In genomic region chr2:11121099-11121822, GRCh38 we compare ENCODE assay signal across 16 cellular contexts. TPM values are rescaled to one million over a fixed set of nuclear protein-coding genes. Genes with fewer than 3 reads are reported as not detected.
A peak's percentile ranks its signal among the peaks of the same experiment; 100 is the strongest.
DNase-seq lines count a peak whose midpoint lies in the region; FAIRE-seq and TF ChIP-seq lines count a peak whose summit lies in the region.
"Had no signal": no experiment of that assay in that cellular context is flagged by ENCODE, and none has a peak within 500 bp of the region (broad histone marks: within the 10 kb centered on the region; RNA-seq: fewer than 3 reads in every experiment).

No MANE protein-coding gene starts in this region.

- POLR2A ChIA-PET in H1 (lab: Charles Lee; ENCODE audit: partially characterized antibody), result interaction anchor here (1.3 kb wide), 1 partner anchor 12 kb away, joined by 3 read pairs; a partner anchor contains a TSS

- no peaks in the 10 kb centered on the region for H3K27me3 ChIP-seq in MG63
- peaks cover 0 to 3% (median 1%) of the 10 kb centered on the region in 4 experiments; a peak in 2 of 7 replicates for H3K27me3 ChIP-seq in H1 (replicated peaks in 1 of 4; ENCODE audit: control insufficient read depth in 3 of 4, extremely low read depth in 1 of 4, insufficient read depth in 3 of 4, low read length in 3 of 4)
- H3K27me3 ChIP-seq in neuronal stem cell (ENCODE audit: control insufficient read depth in 3 of 3, insufficient read depth in 3 of 3, low read depth in 1 of 3, low read length in 3 of 3), result peaks cover 0 to 39% (median 2%) of the 10 kb centered on the region in 3 experiments
- H3K27me3 ChIP-seq: dorsolateral prefrontal cortex, suprapubic skin had no signal

- H3K4me3 Mint-ChIP-seq in CD14-positive monocyte, result peak overlapping the region in 1 of 2 donors; percentile 63

- H3K4me2 ChIP-seq in H1 (ENCODE audit: insufficient read depth in 1 of 2, low read depth in 2 of 2, low read length in 2 of 2) (no peak overlapping the region), neuronal stem cell (ENCODE audit: insufficient read depth, low read length, poor library complexity, severe bottlenecking) (no peak overlapping the region)
- H3K4me2 ChIP-seq: SK-N-SH had no signal

- H3K4me1 Mint-ChIP-seq in CD14-positive monocyte, result peaks cover 11% of the 10 kb centered on the region

- H3K9ac ChIP-seq in H1 (replicated peaks in 1 of 4; ENCODE audit: extremely low read depth in 1 of 4, low read depth in 3 of 4, low read length in 3 of 4) (no peak overlapping the region), neuronal stem cell (ENCODE audit: low read depth, low read length, poor library complexity) (no peak overlapping the region)
- H3K9ac ChIP-seq: SK-N-SH had no signal

- no peak overlapping the region for H2BK20ac ChIP-seq in H1 (ENCODE audit: low read length)

- H4K8ac ChIP-seq in H1 (ENCODE audit: extremely low read depth, insufficient read depth, low read length) (no peak overlapping the region), neuronal stem cell (ENCODE audit: low read depth, low read length) (no peak overlapping the region)

- H3K9me3 ChIP-seq in MG63, result no peaks in the 10 kb centered on the region
- H3K9me3 ChIP-seq in H1 (ENCODE audit: insufficient read depth in 2 of 2, low read depth in 1 of 2, low read length in 1 of 2), result no peaks in the 10 kb centered on the region
- H3K9me3 ChIP-seq in neuronal stem cell (replicated peaks in 1 of 2; ENCODE audit: control insufficient read depth in 2 of 2, insufficient read depth in 1 of 2, low read depth in 1 of 2, low read length in 2 of 2), result no peaks in the 10 kb centered on the region
- H3K9me3 ChIP-seq: Caco-2, lower lobe of right lung, SK-N-SH, suprapubic skin had no signal

- H2AFZ ChIP-seq in H1 (ENCODE audit: low read length) (peak overlapping the region; percentile 59; the same call in 1 of the 2 replicates), neuronal stem cell (ENCODE audit: low read length) (no peak overlapping the region)

- H3K27ac ChIP-seq in H1 (ENCODE audit: low read depth, low read length) (no peak overlapping the region), neuronal stem cell (replicated peaks; ENCODE audit: low read length) (no peak overlapping the region)
- H3K27ac ChIP-seq: dorsolateral prefrontal cortex, lower lobe of right lung, suprapubic skin had no signal

- H2BK15ac ChIP-seq in H1 (ENCODE audit: low read length) (no peak overlapping the region), neuronal stem cell (ENCODE audit: low read length) (no peak overlapping the region)

- no peak for TF ChIP-seq CTCF in H1 (IDR thresholded peaks at IDR 0.05; ENCODE audit: control extremely low read depth in 1 of 3, insufficient read depth in 1 of 3, low read depth in 1 of 3, low read length in 3 of 3)
- no peak for TF ChIP-seq CTCF in CD14-positive monocyte (IDR thresholded peaks at IDR 0.05)

- peaks cover 7 to 20% (median 11%) of the 10 kb centered on the region in 3 donors for H3K27me3 Mint-ChIP-seq in CD14-positive monocyte (ENCODE audit: low read depth in 3 of 3)

- H4K20me1 ChIP-seq in H1 (replicated peaks in 1 of 2; ENCODE audit: control insufficient read depth in 1 of 2, insufficient read depth in 2 of 2, low read length in 2 of 2), result no peaks in the 10 kb centered on the region

- no peak for FAIRE-seq in H1 (lab: Jason Lieb, UNC)
- FAIRE-seq: A204.1, GM18507 had no signal

- H3K79me1 ChIP-seq in H1 (ENCODE audit: low read depth, low read length), result no peaks in the 10 kb centered on the region
- H3K79me1 ChIP-seq in neuronal stem cell (ENCODE audit: low read depth, low read length), result no peaks in the 10 kb centered on the region

- H3K9me3 Mint-ChIP-seq in CD14-positive monocyte, result peaks cover 0 to 2% (median 0%) of the 10 kb centered on the region in 7 donors

- H3K36me3 ChIP-seq in MG63, result no peaks in the 10 kb centered on the region
- no peaks in the 10 kb centered on the region for H3K36me3 ChIP-seq in H1 (ENCODE audit: control insufficient read depth in 2 of 4, insufficient read depth in 4 of 4, low read length in 3 of 4)
- no peaks in the 10 kb centered on the region for H3K36me3 ChIP-seq in neuronal stem cell (replicated peaks in 1 of 2; ENCODE audit: control insufficient read depth in 2 of 2, insufficient read depth in 2 of 2, low read length in 2 of 2)
- H3K36me3 ChIP-seq: lower lobe of right lung, suprapubic skin had no signal

- no peak overlapping the region for H4K5ac ChIP-seq in H1 (ENCODE audit: insufficient read length, low read depth, low read length)

- H3K23ac ChIP-seq in H1 (ENCODE audit: insufficient read length) (no peak overlapping the region), neuronal stem cell (ENCODE audit: low read depth, low read length, poor library complexity) (no peak overlapping the region)

- no peaks in the 10 kb centered on the region for H3K79me2 ChIP-seq in H1 (ENCODE audit: control insufficient read depth in 1 of 2, insufficient read depth in 2 of 2, low read length in 2 of 2)

- H3K4me1 ChIP-seq in H1 (replicated peaks in 1 of 4; ENCODE audit: control insufficient read depth in 3 of 4, insufficient read depth in 4 of 4, low read length in 3 of 4) (peaks cover 0 to 4% (median 0%) of the 10 kb centered on the region in 4 experiments; a peak in 4 of 7 replicates), neuronal stem cell (ENCODE audit: control insufficient read depth in 2 of 2, insufficient read depth in 1 of 2, low read depth in 1 of 2, low read length in 2 of 2) (peaks cover 0 to 2% of the 10 kb centered on the region in 2 donors)
- H3K4me1 ChIP-seq: lower lobe of right lung had no signal

- WGBS in H1 (ENCODE audit: extremely low coverage in 1 of 2, insufficient coverage in 1 of 2, insufficient read length in 1 of 2, insufficient replicate concordance in 2 of 2, low coverage in 1 of 2, low lambda C conversion rate in 2 of 2, missing lambda C conversion rate in 1 of 2), 2 experiments, result 77% methylated on average over 8 of the region's 8 CpGs; no CpG with 5 or more reads in 1 of the 2 experiments
- no CpG with 5 or more reads among the region's 8 CpGs for WGBS in neuronal stem cell (ENCODE audit: extremely low coverage in 2 of 2, insufficient read length in 2 of 2, insufficient replicate concordance in 1 of 2), 2 donors

- CTCF ChIA-PET in H1 (lab: Charles Lee; ENCODE audit: partially characterized antibody), result interaction anchor here (0.6 to 12.5 kb wide), 13 partner anchors 9 to 306 kb away, joined by 3 to 209 read pairs (median 8); partner anchors contain the start of gene KCNF1

- H2BK5ac ChIP-seq in H1 (ENCODE audit: low read depth, low read length) (no peak overlapping the region), neuronal stem cell (ENCODE audit: low read length) (no peak overlapping the region)

- H3K23me2 ChIP-seq in H1 (ENCODE audit: low read depth, low read length), result no peaks in the 10 kb centered on the region

- intact Hi-C loops in CD14-positive monocyte (cut with micrococcal nuclease), result loop anchor here in 1 of 2 donors (5.0 kb wide), 1 partner anchor 289 kb away; no protein-coding TSS in a partner anchor

- no peak overlapping the region for H2BK120ac ChIP-seq in H1 (replicated peaks; ENCODE audit: low read depth, low read length)
- H2BK120ac ChIP-seq in neuronal stem cell (ENCODE audit: low read depth, low read length), result no peak overlapping the region

- H2BK12ac ChIP-seq in H1 (ENCODE audit: low read depth, low read length) (peak overlapping the region; percentile 71; the same call in 1 of the 2 replicates), neuronal stem cell (ENCODE audit: low read length) (no peak overlapping the region)

- DNase-seq in NCI-H510A treated with DMSO at 0.1 percent for 48 hours (lab: John Stamatoyannopoulos, UW) (peak; percentile 45), NCI-H510A (lab: John Stamatoyannopoulos, UW) (no peak), MG63 (peak; percentile 56), H1 (ENCODE audit: low read depth in 1 of 2, low spot score in 2 of 2) (no peak), neuronal stem cell (ENCODE audit: low spot score) (no peak), CD14-positive monocyte (ENCODE audit: low spot score) (no peak), NOMO-1 (lab: John Stamatoyannopoulos, UW; ENCODE audit: unreplicated experiment in 2 of 2) (no peak)
- DNase-seq in stimulated activated CD4-positive, alpha-beta T cell treated with anti-CD3 and anti-CD28 coated beads, Interleukin-12 subunit alpha, Interleukin-12 subunit beta, amount 100 ng/mL, for 4 hours, result no peak
- DNase-seq: activated gamma-delta T cell, Caco-2, dorsolateral prefrontal cortex, lower lobe of right lung, SK-N-SH had no signal

- H3K36me3 Mint-ChIP-seq in CD14-positive monocyte, result no peaks in the 10 kb centered on the region

- no peak overlapping the region for H3K4ac ChIP-seq in H1 (replicated peaks; ENCODE audit: insufficient read length, low read depth, low read length)
- no peak overlapping the region for H3K4ac ChIP-seq in neuronal stem cell (ENCODE audit: low read length)

- TF ChIP-seq POLR2A in H1 (IDR thresholded peaks at IDR 0.05; ENCODE audit: control extremely low read depth in 1 of 2, low read depth in 2 of 2, low read length in 2 of 2), result no peak

- H3K4me3 ChIP-seq in MG63 (no peak overlapping the region), H1 (ENCODE audit: extremely low read depth in 1 of 4, insufficient read depth in 2 of 4, low read depth in 3 of 4, low read length in 4 of 4) (no peak overlapping the region), neuronal stem cell (ENCODE audit: low read length in 2 of 2) (no peak overlapping the region)
- H3K4me3 ChIP-seq: dorsolateral prefrontal cortex, lower lobe of right lung, suprapubic skin had no signal

- no peak overlapping the region for H4K91ac ChIP-seq in H1 (replicated peaks; ENCODE audit: insufficient read length, low read length)
- H4K91ac ChIP-seq in neuronal stem cell (ENCODE audit: low read depth, low read length, poor library complexity), result no peak overlapping the region

- TF ChIP-seq RAD21 in H1 (IDR thresholded peaks at IDR 0.05 in 1 of 2, conservative IDR thresholded peaks at IDR 0.05 in 1 of 2; ENCODE audit: low read depth in 2 of 2, low read length in 2 of 2), result no peak

- no peak overlapping the region for H2AK5ac ChIP-seq in H1 (ENCODE audit: low read depth, low read length)
- H2AK5ac ChIP-seq in neuronal stem cell (ENCODE audit: low read depth, low read length), result peak overlapping the region; percentile 77

- TF ChIP-seq EP300 in H1 (IDR thresholded peaks at IDR 0.05; ENCODE audit: borderline replicate concordance in 1 of 2, low read depth in 2 of 2, low read length in 2 of 2), result no peak

- peak overlapping the region in 1 of 7 donors; percentile 43 for H3K27ac Mint-ChIP-seq in CD14-positive monocyte

- no peak overlapping the region for H3K56ac ChIP-seq in H1 (replicated peaks; ENCODE audit: insufficient read length, low read depth, low read length)

- no peak overlapping the region for H3K14ac ChIP-seq in H1 (ENCODE audit: insufficient read length)
- H3K14ac ChIP-seq in neuronal stem cell (ENCODE audit: low read length), result no peak overlapping the region

- no peak overlapping the region for H3K18ac ChIP-seq in H1 (ENCODE audit: extremely low read depth, low read length)
- peak overlapping the region; percentile 34 for H3K18ac ChIP-seq in neuronal stem cell (ENCODE audit: low read length)

RNA-seq across cellular contexts. Expression of gene SLC66A3, which starts 34.0 kb away (rescaled TPM):
- total RNA-seq in MG63 (2014; rRNA removed; shearing (Covaris generic); ENCODE audit: low replicate concordance), result 7.7 and 30.4 TPM in 2 replicates
- total RNA-seq in H1 (2021; fragmentation: NEBNext Ultra II Directional; extraction: Animal tissue kit (Norgen Biotek cat#: 25700)), result 6.1 and 8.7 TPM in 2 replicates
- polyA plus RNA-seq in H1 (2011; rRNA removed), result 27.8 and 31.1 TPM in 2 replicates
- 21.8 TPM for polyA plus RNA-seq in H1 (2011; cell fraction: cytosol; rRNA removed)
- polyA plus RNA-seq in H1 (2011; cell fraction: nucleus; rRNA removed), result 24.2 TPM
- polyA plus RNA-seq in H1 (2012, experiment 1 of 2), result 10.1 to 16.7 TPM (median 11.9 TPM) in 4 replicates
- 3.1 TPM for polyA plus RNA-seq in H1 (2012, experiment 2 of 2)
- 19.6 TPM for polyA plus RNA-seq in H1 (2013, experiment 1 of 2)
- polyA plus RNA-seq in H1 (2013, experiment 2 of 2), result 23.9 TPM
- polyA minus RNA-seq in H1 (2011; rRNA and poly(A)+ RNA removed), result 22.9 and 30.0 TPM in 2 replicates
- 10.8 TPM for polyA minus RNA-seq in H1 (2011; cell fraction: cytosol; rRNA and poly(A)+ RNA removed)
- 10.7 TPM for polyA minus RNA-seq in H1 (2011; cell fraction: nucleus; rRNA and poly(A)+ RNA removed)
- polyA plus RNA-seq in neuronal stem cell (2013, experiment 1 of 2), result 3.4 TPM
- polyA plus RNA-seq in neuronal stem cell (2013, experiment 2 of 2), result 2.7 TPM
- polyA plus RNA-seq in CD14-positive monocyte, result 100 to 1,000 TPM; 169 to 188 TPM

Comparison
In these comparisons a context has a peak if more than half of its experiments do, and no peak if none do; other contexts are left out.
1. DNase-seq: peak in NCI-H510A treated with DMSO at 0.1 percent for 48 hours (single experiment) and MG63 (single experiment); none in NCI-H510A (single experiment), H1 (0 of 2), neuronal stem cell (single experiment), stimulated activated CD4-positive, alpha-beta T cell treated with anti-CD3 and anti-CD28 coated beads, Interleukin-12 subunit alpha, Interleukin-12 subunit beta, amount 100 ng/mL, for 4 hours (single experiment), CD14-positive monocyte (single experiment) and NOMO-1 (0 of 2).